In the genomic region with DNA sequence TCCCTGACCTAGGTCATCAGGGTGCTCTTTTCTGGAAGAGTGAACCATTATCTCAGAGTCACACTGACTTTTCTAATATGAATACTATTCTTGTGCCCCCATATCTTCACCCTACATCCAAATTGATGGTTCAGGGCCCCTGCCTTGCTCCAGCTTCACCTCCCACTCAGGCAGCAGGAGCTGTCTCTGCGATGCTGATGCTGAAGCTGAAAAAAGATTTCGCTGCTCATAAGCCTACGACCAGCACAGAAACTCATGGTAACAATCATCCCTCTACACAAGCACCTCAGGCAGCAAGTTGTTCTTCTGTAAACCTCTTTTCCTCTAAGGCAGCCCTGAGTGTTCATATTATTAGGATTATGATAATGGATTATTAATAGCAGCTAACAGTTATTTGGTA, we compare ENCODE assay signal across 16 cellular contexts. TPM values are rescaled to one million over a fixed set of nuclear protein-coding genes. Genes with fewer than 3 reads are reported as not detected.
DNase-seq lines count a peak whose midpoint lies in the region; FAIRE-seq and TF ChIP-seq lines count a peak whose summit lies in the region.
"Had no signal": no experiment of that assay in that cellular context is flagged by ENCODE, and none has a peak within 500 bp of the region (broad histone marks: within the 10 kb centered on the region; RNA-seq: fewer than 3 reads in every experiment).

No MANE protein-coding gene starts in this region.

- H3K27me3 ChIP-seq in BLaER1 treated with 17β-estradiol and CSF1 and Interleukin-3, amounts not matched to agents 10 nM and 100 nM, result no peaks in the 10 kb centered on the region
- H3K27me3 ChIP-seq in astrocyte (ENCODE audit: insufficient read depth, low read length) (no peaks in the 10 kb centered on the region), endodermal cell (ENCODE audit: control insufficient read depth, insufficient read depth, low read length, poor library complexity, severe bottlenecking) (no peaks in the 10 kb centered on the region), trophoblast cell (ENCODE audit: insufficient read depth, low read length) (no peaks in the 10 kb centered on the region), prostate gland (replicated peaks; ENCODE audit: insufficient read depth) (no peaks in the 10 kb centered on the region)

- H3K9me3 Mint-ChIP-seq in astrocyte (ENCODE audit: unreplicated experiment) (no peaks in the 10 kb centered on the region), endodermal cell (no peaks in the 10 kb centered on the region)
- H3K9me3 Mint-ChIP-seq: H9 had no signal

- peaks cover 7% of the 10 kb centered on the region for H3K36me3 Mint-ChIP-seq in astrocyte (ENCODE audit: low read depth, unreplicated experiment)
- peaks cover 46% of the 10 kb centered on the region for H3K36me3 Mint-ChIP-seq in endodermal cell (ENCODE audit: low read depth)

- TF ChIP-seq CTCF in astrocyte (IDR thresholded peaks at IDR 0.05; ENCODE audit: insufficient read depth, low read depth, low read length) (no peak), endodermal cell (conservative IDR thresholded peaks at IDR 0.05) (no peak), prostate gland (IDR thresholded peaks at IDR 0.05) (no peak)

- H3K27ac Mint-ChIP-seq in astrocyte (ENCODE audit: unreplicated experiment) (no peak overlapping the region), endodermal cell (no peak overlapping the region)

- DNase-seq in astrocyte (ENCODE audit: low read depth) (no peak), endodermal cell (no peak), trophoblast cell (no peak), prostate gland (ENCODE audit: low spot score) (no peak), islet precursor cell (no peak), DMS153 treated with DMSO at 0.1 percent for 48 hours (lab: John Stamatoyannopoulos, UW; ENCODE audit: unreplicated experiment) (no peak)
- DNase-seq: GOT3, H9 had no signal

- no peak for TF ChIP-seq POLR2A in prostate gland (IDR thresholded peaks at IDR 0.05)

- no peak overlapping the region for H4K12ac ChIP-seq in trophoblast cell (ENCODE audit: low read depth, low read length)

- H3K4me3 Mint-ChIP-seq in astrocyte (ENCODE audit: unreplicated experiment) (peak overlapping the region; percentile 57), endodermal cell (no peak overlapping the region)

- no peak overlapping the region for H3K27ac ChIP-seq in BLaER1 treated with 17β-estradiol and CSF1 and Interleukin-3, amounts not matched to agents 10 nM and 100 nM
- H3K27ac ChIP-seq in astrocyte (ENCODE audit: low read depth, low read length) (no peak overlapping the region), endodermal cell (ENCODE audit: low read depth, low read length) (no peak overlapping the region), trophoblast cell (ENCODE audit: low read depth, low read length) (no peak overlapping the region), prostate gland (no peak overlapping the region)
- H3K27ac ChIP-seq: 22Rv1 had no signal

- 0 out of 20 replicates have a peak overlapping the region, but pooled peaks of 1 of the 10 experiments have one; percentile 24 for H3K4me3 ChIP-seq in BLaER1 treated with 17β-estradiol and CSF1 and Interleukin-3, amounts not matched to agents 10 nM and 100 nM
- H3K4me3 ChIP-seq in astrocyte (ENCODE audit: insufficient read depth, low read depth, low read length) (no peak overlapping the region), endodermal cell (ENCODE audit: low read length) (peak overlapping the region; percentile 96), trophoblast cell (ENCODE audit: low read depth, low read length) (no peak overlapping the region), prostate gland (no peak overlapping the region)

- H3K9me3 ChIP-seq in BLaER1 treated with 17β-estradiol and CSF1 and Interleukin-3, amounts not matched to agents 10 nM and 100 nM (replicated peaks in 1 of 11), result no peaks in the 10 kb centered on the region
- H3K9me3 ChIP-seq in astrocyte (ENCODE audit: insufficient read depth, low read depth, low read length), result no peaks in the 10 kb centered on the region
- no peaks in the 10 kb centered on the region for H3K9me3 ChIP-seq in endodermal cell (ENCODE audit: control insufficient read depth, low read length)
- no peaks in the 10 kb centered on the region for H3K9me3 ChIP-seq in trophoblast cell (ENCODE audit: insufficient read depth, low read depth, low read length)
- H3K9me3 ChIP-seq in prostate gland, result no peaks in the 10 kb centered on the region

- intact Hi-C loops in prostate gland (cut with DNase I), result no loop called here

- peak overlapping the region; percentile 78 for H3K4ac ChIP-seq in trophoblast cell (ENCODE audit: low read depth, low read length)

- H3K79me1 ChIP-seq in trophoblast cell (ENCODE audit: low read length), result peaks cover 9% of the 10 kb centered on the region

- peaks cover 42 to 66% (median 51%) of the 10 kb centered on the region in 11 experiments for H3K36me3 ChIP-seq in BLaER1 treated with 17β-estradiol and CSF1 and Interleukin-3, amounts not matched to agents 10 nM and 100 nM
- peaks cover 17% of the 10 kb centered on the region for H3K36me3 ChIP-seq in astrocyte (ENCODE audit: insufficient read depth, low read length)
- H3K36me3 ChIP-seq in endodermal cell (ENCODE audit: control insufficient read depth, insufficient read depth, low read length), result peaks cover 53% of the 10 kb centered on the region
- H3K36me3 ChIP-seq in trophoblast cell (ENCODE audit: control insufficient read depth in 1 of 2, insufficient read depth in 2 of 2, low read length in 2 of 2), result peaks cover 3 to 13% of the 10 kb centered on the region in 2 experiments
- no peaks in the 10 kb centered on the region for H3K36me3 ChIP-seq in prostate gland

- H4K8ac ChIP-seq in trophoblast cell (ENCODE audit: low read depth, low read length), result no peak overlapping the region

- H3K27me3 Mint-ChIP-seq in astrocyte (ENCODE audit: low read depth, unreplicated experiment), result no peaks in the 10 kb centered on the region
- no peaks in the 10 kb centered on the region for H3K27me3 Mint-ChIP-seq in endodermal cell (ENCODE audit: insufficient read depth)

- no peak overlapping the region for H3K18ac ChIP-seq in trophoblast cell (ENCODE audit: low read length)

- no peak overlapping the region for H2BK5ac ChIP-seq in trophoblast cell (ENCODE audit: low read depth, low read length, poor library complexity)

- H3K14ac ChIP-seq in trophoblast cell (ENCODE audit: low read length), result no peak overlapping the region

- no peak overlapping the region for H2AFZ ChIP-seq in astrocyte (ENCODE audit: low read depth, low read length)
- no peak overlapping the region for H2AFZ ChIP-seq in trophoblast cell (ENCODE audit: insufficient read depth, low read length, poor library complexity)

- H3K79me2 ChIP-seq in astrocyte (ENCODE audit: insufficient read depth, low read length) (peaks cover 78% of the 10 kb centered on the region), trophoblast cell (ENCODE audit: control insufficient read depth, insufficient read depth, low read length, poor library complexity) (peaks cover 14% of the 10 kb centered on the region)

- H2BK12ac ChIP-seq in trophoblast cell (ENCODE audit: low read length), result no peak overlapping the region

- H4K20me1 ChIP-seq in BLaER1 treated with 17β-estradiol and CSF1 and Interleukin-3, amounts not matched to agents 10 nM and 100 nM, result peaks cover 54 to 77% (median 72%) of the 10 kb centered on the region in 11 experiments
- peaks cover 70% of the 10 kb centered on the region for H4K20me1 ChIP-seq in astrocyte (ENCODE audit: insufficient read depth, low read length)

- peaks cover 21% of the 10 kb centered on the region for H3K4me1 Mint-ChIP-seq in astrocyte (ENCODE audit: low read depth, unreplicated experiment)
- peaks cover 17% of the 10 kb centered on the region for H3K4me1 Mint-ChIP-seq in endodermal cell

- no peak for FAIRE-seq in astrocyte (lab: Jason Lieb, UNC)
- FAIRE-seq: GM18507, HepG2, HTR-8/SVneo had no signal

- peak overlapping the region in 8 of 11 experiments; percentile 79 to 99 (median 94); a peak in 15 of 22 replicates for H3K4me2 ChIP-seq in BLaER1 treated with 17β-estradiol and CSF1 and Interleukin-3, amounts not matched to agents 10 nM and 100 nM
- no peak overlapping the region for H3K4me2 ChIP-seq in astrocyte (ENCODE audit: low read length)
- no peak overlapping the region for H3K4me2 ChIP-seq in trophoblast cell (ENCODE audit: low read length)

- H4K91ac ChIP-seq in trophoblast cell (ENCODE audit: low read depth, low read length), result no peak overlapping the region

- peaks cover 30 to 54% (median 36%) of the 10 kb centered on the region in 10 experiments for H3K4me1 ChIP-seq in BLaER1 treated with 17β-estradiol and CSF1 and Interleukin-3, amounts not matched to agents 10 nM and 100 nM
- H3K4me1 ChIP-seq in astrocyte (ENCODE audit: insufficient read depth, low read length) (peaks cover 15% of the 10 kb centered on the region), endodermal cell (ENCODE audit: control insufficient read depth, insufficient read depth, low read length) (peaks cover 5% of the 10 kb centered on the region), trophoblast cell (ENCODE audit: control insufficient read depth in 1 of 2, insufficient read depth in 2 of 2, low read length in 2 of 2) (peaks cover 5 to 8% of the 10 kb centered on the region in 2 experiments), prostate gland (replicated peaks) (peaks cover 4% of the 10 kb centered on the region)

- H2AK5ac ChIP-seq in trophoblast cell (ENCODE audit: low read length), result no peak overlapping the region

- H3K23ac ChIP-seq in trophoblast cell (ENCODE audit: low read length), result no peak overlapping the region

- WGBS in endodermal cell (ENCODE audit: insufficient coverage in 1 of 2, insufficient read length in 1 of 2), 2 experiments, result 95 to 98% methylated on average over 3 of the region's 3 CpGs
- no CpG with 5 or more reads among the region's 3 CpGs for WGBS in trophoblast cell (ENCODE audit: extremely low coverage, insufficient coverage, insufficient read length)
- WGBS in prostate gland, result 91% methylated on average over 3 of the region's 3 CpGs

- no peak overlapping the region for H2BK120ac ChIP-seq in trophoblast cell (ENCODE audit: insufficient read depth, low read length, poor library complexity)

- no peak overlapping the region for H3K9ac ChIP-seq in BLaER1 treated with 17β-estradiol and CSF1 and Interleukin-3, amounts not matched to agents 10 nM and 100 nM
- no peak overlapping the region for H3K9ac ChIP-seq in astrocyte (ENCODE audit: low read length)
- no peak overlapping the region for H3K9ac ChIP-seq in endodermal cell (ENCODE audit: extremely low read depth, low read length, poor library complexity, severe bottlenecking)
- H3K9ac ChIP-seq in trophoblast cell (ENCODE audit: low read length), result no peak overlapping the region

RNA-seq across cellular contexts. Expression of a gene that starts 3.2 kb away (rescaled TPM):
- total RNA-seq in astrocyte, result 209 and 229 TPM in 2 replicates
- total RNA-seq in endodermal cell, result 100 to 1,000 TPM; 237 to 288 TPM
- polyA plus RNA-seq in endodermal cell (2013, experiment 1 of 2), result 112 TPM
- 102 TPM for polyA plus RNA-seq in endodermal cell (2013, experiment 2 of 2)
- polyA plus RNA-seq in trophoblast cell (2013), result 112 and 113 TPM in 2 replicates
- 10 to 100 TPM; 87.6 to 92.4 TPM for total RNA-seq in prostate gland

RNA-seq across cellular contexts. Expression of a gene that starts 17.5 kb away (rescaled TPM):
- total RNA-seq in astrocyte (0.79 and 1.1 TPM in 2 replicates), endodermal cell (under 1 TPM; 0.20 to 0.29 TPM), prostate gland (1 to 10 TPM in 1 of 2 donors, not detected in 1; 1.1 TPM)
- 10.8 TPM for polyA plus RNA-seq in endodermal cell (2013, experiment 1 of 2)
- 7.3 TPM for polyA plus RNA-seq in endodermal cell (2013, experiment 2 of 2)
- polyA plus RNA-seq in trophoblast cell (2013), result 5.7 and 5.9 TPM in 2 replicates

RNA-seq across cellular contexts. Expression of a gene that starts 24.1 kb away (rescaled TPM):
- total RNA-seq in astrocyte, result not detected in 2 replicates
- not detected for total RNA-seq in endodermal cell
- polyA plus RNA-seq in endodermal cell (2013, experiment 1 of 2), result 31.2 TPM
- polyA plus RNA-seq in endodermal cell (2013, experiment 2 of 2), result 22.4 TPM
- polyA plus RNA-seq in trophoblast cell (2013), result 2.1 TPM in 2 replicates
- not detected for total RNA-seq in prostate gland
- total RNA-seq: A673, Daoy, H9, HepG2 had no signal
- polyA plus RNA-seq: BJ, HepG2 had no signal

RNA-seq across cellular contexts. Expression of a gene that starts 28.8 kb away (rescaled TPM):
- total RNA-seq in astrocyte (47.4 and 51.2 TPM in 2 replicates), endodermal cell (10 to 100 TPM; 30.1 to 30.7 TPM), prostate gland (10 to 100 TPM; 12.1 to 33.1 TPM)
- 17.4 TPM for polyA plus RNA-seq in endodermal cell (2013, experiment 1 of 2)
- polyA plus RNA-seq in endodermal cell (2013, experiment 2 of 2), result 17.0 TPM
- 111 and 113 TPM in 2 replicates for polyA plus RNA-seq in trophoblast cell (2013)

RNA-seq across cellular contexts. Expression of a gene that starts 45.1 kb away (rescaled TPM):
- 0.50 and 0.55 TPM in 2 replicates for total RNA-seq in astrocyte
- under 1 TPM; 0.31 to 0.33 TPM for total RNA-seq in endodermal cell
- polyA plus RNA-seq in endodermal cell (2013, experiment 1 of 2), result 1.2 TPM
- 0.79 TPM for polyA plus RNA-seq in endodermal cell (2013, experiment 2 of 2)
- 0.12 and 0.18 TPM in 2 replicates for polyA plus RNA-seq in trophoblast cell (2013)
- 1 to 10 TPM in 1 of 2 donors, not detected in 1; 1.0 TPM for total RNA-seq in prostate gland

Comparison
In these comparisons a context has a peak if more than half of its experiments do, and no peak if none do; other contexts are left out.
1. H3K4me2 ChIP-seq: peak in BLaER1 treated with 17β-estradiol and CSF1 and Interleukin-3, amounts not matched to agents 10 nM and 100 nM (8 of 11); none in astrocyte (single experiment) and trophoblast cell (single experiment).